Comparison of ENCODE assay signal across 9 cellular contexts in the genomic region with DNA sequence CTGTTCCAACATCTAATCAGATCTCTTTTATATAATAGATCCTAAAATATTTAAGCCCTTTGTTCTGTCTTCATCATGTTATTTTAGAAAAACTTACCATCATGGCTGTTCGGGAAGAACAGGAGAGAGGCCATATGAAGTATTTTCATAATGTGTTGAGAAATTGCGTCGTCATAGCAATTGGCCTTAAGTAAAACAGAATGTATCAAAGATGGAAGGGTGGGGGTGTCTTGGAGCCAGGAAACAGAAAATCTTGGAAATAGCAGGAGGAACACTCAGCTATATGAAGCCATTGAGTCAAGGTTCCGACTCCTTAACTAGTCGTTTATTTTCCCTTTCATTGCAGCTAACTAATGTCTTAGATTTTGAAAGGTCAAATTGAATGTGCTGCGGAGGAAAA. TPM values are rescaled to one million over a fixed set of nuclear protein-coding genes. Genes with fewer than 3 reads are reported as not detected.
DNase-seq lines count a peak whose midpoint lies in the region; ATAC-seq and TF ChIP-seq lines count a peak whose summit lies in the region.
"Had no signal": no experiment of that assay in that cellular context is flagged by ENCODE, and none has a peak within 500 bp of the region (broad histone marks: within the 10 kb centered on the region; RNA-seq: fewer than 3 reads in every experiment).

No MANE protein-coding gene starts in this region.

- H3K27me3 ChIP-seq in H7 (ENCODE audit: control insufficient read depth, insufficient read depth, low read length): no peaks in the 10 kb centered on the region
- H3K27me3 ChIP-seq in stomach: no peaks in the 10 kb centered on the region

- H3K27ac ChIP-seq in stomach: peak overlapping the region in 4 of 5 donors; percentile 95 to 99 (median 98)

- no peaks in the 10 kb centered on the region for H3K9me3 ChIP-seq in stomach

- ATAC-seq in HG03439 (IDR thresholded peaks at IDR 0.05; ENCODE audit: unreplicated experiment): no peak

- H3K4me3 ChIP-seq in H7 (ENCODE audit: insufficient read depth, low read depth, low read length): peak overlapping the region; percentile 68
- H3K4me3 ChIP-seq in stomach: peak overlapping the region; percentile 72 to 98 (median 94)

- peaks cover 50 to 85% (median 72%) of the 10 kb centered on the region in 4 donors for H3K4me1 ChIP-seq in stomach

- no peak for TF ChIP-seq CTCF in stomach (IDR thresholded peaks at IDR 0.05)

- no peaks in the 10 kb centered on the region for H3K36me3 ChIP-seq in H7 (replicated peaks; ENCODE audit: control insufficient read depth, insufficient read depth, low read length)
- no peaks in the 10 kb centered on the region for H3K36me3 ChIP-seq in stomach

- intact Hi-C loops in stomach (cut with DNase I; ENCODE audit: low total_unique reads): no loop called here

- TF ChIP-seq EP300 in stomach (IDR thresholded peaks at IDR 0.05): no peak

- no peak for TF ChIP-seq POLR2A in stomach (IDR thresholded peaks at IDR 0.05)

- WGBS in stomach, 5 donors: 16 to 28% (median 23%) methylated on average over 6 of the region's 6 CpGs

- DNase-seq in H7 (no peak), SK-N-DZ (ENCODE audit: low spot score) (peak; percentile 11), glomerular visceral epithelial cell (ENCODE audit: extremely low spot score) (peak; percentile 56), stomach (no peak), COR-L47 (lab: John Stamatoyannopoulos, UW) (no peak)
- no peak for DNase-seq in stimulated activated CD4-positive, alpha-beta T cell treated with anti-CD3 and anti-CD28 coated beads, Interleukin-12 subunit alpha, Interleukin-12 subunit beta, amount 100 ng/mL, for 4 hours
- no peak for DNase-seq in stimulated activated CD4-positive, alpha-beta T cell treated with anti-CD3 and anti-CD28 coated beads, Interleukin-4, amount 100 ng/mL, for 24 hours
- DNase-seq: activated CD4-positive, alpha-beta T cell treated with anti-CD3 and anti-CD28 coated beads for 1 hour had no signal

RNA-seq across cellular contexts. Expression of a gene that starts 1.3 kb away (rescaled TPM):
- total RNA-seq in H7 (2014; rRNA removed; shearing (Covaris generic)): 124 and 132 TPM in 2 replicates
- 59.9 and 65.0 TPM in 2 replicates for polyA plus RNA-seq in SK-N-DZ (2014; cell fraction: cytosol; rRNA removed)
- polyA plus RNA-seq in SK-N-DZ (2014; cell fraction: nucleus; rRNA removed): 149 and 265 TPM in 2 replicates
- total RNA-seq in stomach: 100 to 1,000 TPM; 272 to 726 (median 399) TPM
- polyA plus RNA-seq in stomach: 100 to 1,000 TPM in 1 of 3 donors, 10 to 100 TPM in 2; 41.4 to 104 (median 49.0) TPM

RNA-seq across cellular contexts. Expression of a gene that starts 49.2 kb away (rescaled TPM):
- 21.2 and 24.5 TPM in 2 replicates for total RNA-seq in H7 (2014; rRNA removed; shearing (Covaris generic))
- polyA plus RNA-seq in SK-N-DZ (2014; cell fraction: cytosol; rRNA removed): 31.9 and 33.4 TPM in 2 replicates
- polyA plus RNA-seq in SK-N-DZ (2014; cell fraction: nucleus; rRNA removed): 15.2 and 17.9 TPM in 2 replicates
- 10 to 100 TPM; 12.7 to 33.5 (median 23.9) TPM for total RNA-seq in stomach
- polyA plus RNA-seq in stomach: 10 to 100 TPM; 10.3 to 14.7 (median 10.8) TPM

Comparison
In these comparisons a context has a peak if more than half of its experiments do, and no peak if none do; other contexts are left out.
1. DNase-seq: peak in SK-N-DZ (single experiment) and glomerular visceral epithelial cell (single experiment); none in H7 (single experiment), stomach (single experiment), stimulated activated CD4-positive, alpha-beta T cell treated with anti-CD3 and anti-CD28 coated beads, Interleukin-12 subunit alpha, Interleukin-12 subunit beta, amount 100 ng/mL, for 4 hours (single experiment), COR-L47 (single experiment) and stimulated activated CD4-positive, alpha-beta T cell treated with anti-CD3 and anti-CD28 coated beads, Interleukin-4, amount 100 ng/mL, for 24 hours (single experiment).